In the genomic region with DNA sequence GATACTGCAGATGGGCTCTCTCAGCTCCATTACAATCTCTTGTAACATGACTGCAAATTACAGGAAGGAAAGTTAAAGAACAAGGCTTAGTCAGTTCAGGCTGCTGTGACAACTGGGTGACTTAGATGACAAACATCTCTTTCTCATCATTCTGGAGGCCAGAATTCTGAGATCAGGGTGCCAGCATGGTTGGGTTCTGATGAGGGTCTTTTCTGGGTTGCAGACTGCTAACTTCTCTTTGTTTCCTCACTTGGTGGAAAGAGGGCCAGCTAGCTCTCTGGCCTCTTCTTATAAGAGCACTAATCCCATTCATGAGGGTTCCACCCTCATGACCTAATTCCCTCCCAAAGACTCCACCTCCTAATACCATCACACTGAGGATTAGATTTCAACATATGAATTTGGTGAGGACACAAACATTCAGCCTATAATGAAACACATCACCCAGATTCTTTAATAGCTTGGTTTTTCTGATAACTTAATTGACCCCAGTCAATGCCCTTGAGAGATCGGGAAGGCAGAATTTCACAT, we compare ENCODE assay signal across 18 cellular contexts.
"Had no signal": no experiment of that assay in that cellular context is flagged by ENCODE, and none has a peak within 500 bp of the region (broad histone marks: within the 10 kb centered on the region; RNA-seq: fewer than 3 reads in every experiment).

No MANE protein-coding gene starts in this region.

- H3K4me1 Mint-ChIP-seq: activated CD4-positive, alpha-beta T cell treated with anti-CD3 and anti-CD28 coated beads, Interleukin-2, amount 10 ng/mL, durations not matched to agents 7 days and 5 days had no signal

- H3K27ac Mint-ChIP-seq: activated CD4-positive, alpha-beta T cell treated with anti-CD3 and anti-CD28 coated beads, Interleukin-2, amount 10 ng/mL, durations not matched to agents 7 days and 5 days; activated CD8-positive, alpha-beta T cell treated with anti-CD3 and anti-CD28 coated beads, Interleukin-2, amount 10 ng/mL, durations not matched to agents 7 days and 5 days; activated T-cell treated with anti-CD3 and anti-CD28 coated beads, Interleukin-2, amount 50 U/mL, for 24 hours; activated T-helper 2 cell treated with anti-CD3 and anti-CD28 coated beads, Interferon-gamma antibody, Interleukin-2, Interleukin-4, amounts not matched to agents 10 μg/mL and 5 μg/mL and 100 μg/mL, durations not matched to agents 14 hours and 24 hours and 36 hours; progenitor cell of endocrine pancreas had no signal

- H3K9me3 Mint-ChIP-seq: activated CD4-positive, alpha-beta T cell treated with anti-CD3 and anti-CD28 coated beads, Interleukin-2, amount 10 ng/mL, durations not matched to agents 7 days and 5 days; activated T-cell treated with anti-CD3 and anti-CD28 coated beads, Interleukin-2, amount 50 U/mL, for 24 hours; activated T-helper 2 cell treated with anti-CD3 and anti-CD28 coated beads, Interferon-gamma antibody, Interleukin-2, Interleukin-4, amounts not matched to agents 10 μg/mL and 5 μg/mL and 100 μg/mL, durations not matched to agents 14 hours and 24 hours and 36 hours had no signal

- ATAC-seq: activated CD4-positive, CD25-positive, alpha-beta regulatory T cell treated with anti-CD3 and anti-CD28 coated beads, Interleukin-2, amount 50 U/mL, for 24 hours; activated CD8-positive, alpha-beta T cell treated with anti-CD3 and anti-CD28 coated beads, Interleukin-2, amount 10 ng/mL, durations not matched to agents 7 days and 5 days; gastrocnemius medialis; heart left ventricle; stimulated activated naive CD8-positive, alpha-beta T cell treated with anti-CD3 and anti-CD28 coated beads, Interleukin-15, Interleukin-2, amounts not matched to agents 100 U/mL and 50 U/mL, for 24 hours had no signal

- FAIRE-seq: urothelium cell line had no signal

- DNase-seq: activated CD4-positive, alpha-beta T cell treated with anti-CD3 and anti-CD28 coated beads, Interleukin-2, amount 10 ng/mL, durations not matched to agents 7 days and 5 days; activated CD8-positive, alpha-beta T cell treated with anti-CD3 and anti-CD28 coated beads, Interleukin-2, amount 10 ng/mL, durations not matched to agents 7 days and 5 days; activated naive CD4-positive, alpha-beta T cell treated with anti-CD3 and anti-CD28 coated beads, Interleukin-2, amount 50 U/mL, for 16 hours; activated T-cell treated with anti-CD3 and anti-CD28 coated beads, Interleukin-2, amount 50 U/mL, for 24 hours; effector memory CD4-positive, alpha-beta T cell; gastrocnemius medialis; heart left ventricle; left ventricle myocardium inferior; stimulated activated naive CD8-positive, alpha-beta T cell treated with anti-CD3 and anti-CD28 coated beads, Interleukin-15, Interleukin-2, amounts not matched to agents 100 U/mL and 50 U/mL, for 24 hours; substantia nigra; T-helper 1 cell; T-helper 9 cell; tibial artery had no signal

- H3K4me3 Mint-ChIP-seq: activated CD4-positive, alpha-beta T cell treated with anti-CD3 and anti-CD28 coated beads, Interleukin-2, amount 10 ng/mL, durations not matched to agents 7 days and 5 days; activated CD8-positive, alpha-beta T cell treated with anti-CD3 and anti-CD28 coated beads, Interleukin-2, amount 10 ng/mL, durations not matched to agents 7 days and 5 days; activated T-cell treated with anti-CD3 and anti-CD28 coated beads, Interleukin-2, amount 50 U/mL, for 24 hours had no signal

- H3K4me3 ChIP-seq: cardiac muscle cell, gastrocnemius medialis, heart left ventricle, left ventricle myocardium inferior, tibial artery had no signal
